In genomic region chr20:64277571-64278318, GRCh38 we compare ENCODE assay signal across 27 cellular contexts.
"Had no signal": no experiment of that assay in that cellular context is flagged by ENCODE, and none has a peak within 500 bp of the region (broad histone marks: within the 10 kb centered on the region; RNA-seq: fewer than 3 reads in every experiment).

No MANE protein-coding gene starts in this region.

- H3K27ac ChIP-seq: brain microvascular endothelial cell, esophagus muscularis mucosa, foreskin keratinocyte, left ventricle myocardium inferior, ovary, stomach, tibial artery had no signal

- H3K9me3 ChIP-seq: esophagus muscularis mucosa, left ventricle myocardium inferior, mucosa of descending colon, ovary, stomach, tibial artery had no signal

- H3K4me1 Mint-ChIP-seq: nephron progenitor cell; stimulated activated naive B cell treated with anti-CD40 and anti-IgM and Interleukin-4, amounts not matched to agents 10 μg/mL and 1 μg/mL and 100 μg/mL, for 72 hours had no signal

- H3K4me3 Mint-ChIP-seq: activated CD4-positive, alpha-beta memory T cell treated with anti-CD3 and anti-CD28 coated beads, Interleukin-2, amount 10 ng/mL, durations not matched to agents 7 days and 5 days; activated T-cell treated with anti-CD3 and anti-CD28 coated beads, Interleukin-2, amount 50 U/mL, for 24 hours; nephron progenitor cell; stimulated activated naive B cell treated with anti-CD40 and anti-IgM and Interleukin-4, amounts not matched to agents 10 μg/mL and 1 μg/mL and 100 μg/mL, for 72 hours; T-helper 2 cell treated with Interferon-gamma antibody and Interleukin-4, amounts not matched to agents 5 μg/mL and 100 μg/mL, for 36 hours had no signal

- ATAC-seq: foreskin keratinocyte; mucosa of descending colon; sciatic nerve; stimulated activated naive B cell treated with anti-CD40 and anti-IgM and Interleukin-4, amounts not matched to agents 10 μg/mL and 1 μg/mL and 100 μg/mL, for 72 hours had no signal

- H3K36me3 ChIP-seq: brain microvascular endothelial cell, ovary had no signal

- DNase-seq: activated CD4-positive, alpha-beta memory T cell treated with anti-CD3 and anti-CD28 coated beads, Interleukin-2, amount 10 ng/mL, durations not matched to agents 7 days and 5 days; activated CD4-positive, alpha-beta T cell treated with anti-CD3 and anti-CD28 coated beads for 48 hours; activated CD4-positive, CD25-positive, alpha-beta regulatory T cell; activated CD8-positive, alpha-beta memory T cell treated with anti-CD3 and anti-CD28 coated beads, Interleukin-2, amount 50 U/mL, for 48 hours; activated gamma-delta T cell; activated naive CD4-positive, alpha-beta T cell treated with anti-CD3 and anti-CD28 coated beads, Interleukin-2, amount 50 U/mL, for 16 hours; activated T-cell treated with anti-CD3 and anti-CD28 coated beads, Interleukin-2, amount 50 U/mL, for 24 hours; amniotic stem cell; brain microvascular endothelial cell; foreskin keratinocyte; islet precursor cell; left ventricle myocardium inferior; mucosa of descending colon; nephron progenitor cell; ovary; small intestine; stimulated activated CD4-positive, alpha-beta T cell treated with anti-CD3 and anti-CD28 coated beads, Interleukin-4, amount 100 ng/mL, for 4 hours; stimulated activated CD8-positive, alpha-beta memory T cell treated with anti-CD3 and anti-CD28 coated beads, Interleukin-4, amount 100 ng/mL, for 48 hours; stimulated activated naive B cell treated with anti-CD40 and anti-IgM and Interleukin-4, amounts not matched to agents 10 μg/mL and 1 μg/mL and 100 μg/mL, for 72 hours; stomach; T-helper 1 cell; tibial artery had no signal

- H3K27ac Mint-ChIP-seq: activated CD4-positive, alpha-beta memory T cell treated with anti-CD3 and anti-CD28 coated beads, Interleukin-2, amount 10 ng/mL, durations not matched to agents 7 days and 5 days; activated T-cell treated with anti-CD3 and anti-CD28 coated beads, Interleukin-2, amount 50 U/mL, for 24 hours; progenitor cell of endocrine pancreas; stimulated activated naive B cell treated with anti-CD40 and anti-IgM and Interleukin-4, amounts not matched to agents 10 μg/mL and 1 μg/mL and 100 μg/mL, for 72 hours; T-helper 2 cell treated with Interferon-gamma antibody and Interleukin-4, amounts not matched to agents 5 μg/mL and 100 μg/mL, for 36 hours had no signal

- H3K4me1 ChIP-seq: esophagus muscularis mucosa, foreskin keratinocyte, stomach, tibial artery had no signal

- H3K27me3 ChIP-seq: brain microvascular endothelial cell, esophagus muscularis mucosa, ovary, stomach, tibial artery had no signal

- H3K27me3 Mint-ChIP-seq: activated T-cell treated with anti-CD3 and anti-CD28 coated beads, Interleukin-2, amount 50 U/mL, for 24 hours; progenitor cell of endocrine pancreas; stimulated activated naive B cell treated with anti-CD40 and anti-IgM and Interleukin-4, amounts not matched to agents 10 μg/mL and 1 μg/mL and 100 μg/mL, for 72 hours had no signal

- H3K4me3 ChIP-seq: esophagus muscularis mucosa, left ventricle myocardium inferior, mucosa of descending colon, ovary, stomach, tibial artery had no signal

- H3K9me3 Mint-ChIP-seq: activated CD4-positive, alpha-beta memory T cell treated with anti-CD3 and anti-CD28 coated beads, Interleukin-2, amount 10 ng/mL, durations not matched to agents 7 days and 5 days; activated T-cell treated with anti-CD3 and anti-CD28 coated beads, Interleukin-2, amount 50 U/mL, for 24 hours; nephron progenitor cell; stimulated activated naive B cell treated with anti-CD40 and anti-IgM and Interleukin-4, amounts not matched to agents 10 μg/mL and 1 μg/mL and 100 μg/mL, for 72 hours; T-helper 2 cell treated with Interferon-gamma antibody and Interleukin-4, amounts not matched to agents 5 μg/mL and 100 μg/mL, for 36 hours had no signal

- FAIRE-seq: astrocyte, small intestine had no signal
